In genomic region chrY:15455133-15455937, GRCh38 we compare ENCODE assay signal across 15 cellular contexts.
DNase-seq lines count a peak whose midpoint lies in the region; ATAC-seq and TF ChIP-seq lines count a peak whose summit lies in the region.
"Had no signal": no experiment of that assay in that cellular context is flagged by ENCODE, and none has a peak within 500 bp of the region (broad histone marks: within the 10 kb centered on the region; RNA-seq: fewer than 3 reads in every experiment).

No MANE protein-coding gene starts in this region.

- H3F3A ChIP-seq in GM23338 (replicated peaks; ENCODE audit: low read depth), result no peaks in the 10 kb centered on the region

- H3K36me3 ChIP-seq in uterus (no peaks in the 10 kb centered on the region), GM23338 (ENCODE audit: insufficient read depth) (no peaks in the 10 kb centered on the region)

- H3K4me2 ChIP-seq in GM23338, result no peak overlapping the region
- H3K4me2 ChIP-seq: smooth muscle cell had no signal

- H3K27ac Mint-ChIP-seq in activated CD4-positive, alpha-beta T cell treated with anti-CD3 and anti-CD28 coated beads for 36 hours, result no peak overlapping the region
- H3K27ac Mint-ChIP-seq in GM23338, result no peak overlapping the region
- H3K27ac Mint-ChIP-seq: brain had no signal

- TF ChIP-seq CTCF in choroid plexus epithelial cell (conservative IDR thresholded peaks at IDR 0.05; ENCODE audit: low read depth, low read length), result no peak
- no peak for TF ChIP-seq CTCF in uterus (IDR thresholded peaks at IDR 0.05)
- TF ChIP-seq CTCF in GM23338 (conservative IDR thresholded peaks at IDR 0.05; ENCODE audit: low read depth in 2 of 2), result no peak

- H3K9me3 ChIP-seq in uterus, result no peaks in the 10 kb centered on the region

- peaks cover 13% of the 10 kb centered on the region for H3K4me1 Mint-ChIP-seq in activated CD4-positive, alpha-beta T cell treated with anti-CD3 and anti-CD28 coated beads for 36 hours
- peaks cover 5% of the 10 kb centered on the region; the same call in 2 of the 3 replicates for H3K4me1 Mint-ChIP-seq in GM23338
- H3K4me1 Mint-ChIP-seq: brain, neural crest cell had no signal

- no peak for TF ChIP-seq POLR2A in uterus (IDR thresholded peaks at IDR 0.05)

- no peak for ATAC-seq in activated CD4-positive, alpha-beta T cell treated with anti-CD3 and anti-CD28 coated beads for 36 hours
- ATAC-seq in GM21515 (IDR thresholded peaks at IDR 0.05; ENCODE audit: unreplicated experiment), result peak; percentile 19
- ATAC-seq in GM23338, result no peak

- H3K9me3 Mint-ChIP-seq in activated CD4-positive, alpha-beta T cell treated with anti-CD3 and anti-CD28 coated beads for 36 hours (ENCODE audit: low read depth), result no peaks in the 10 kb centered on the region
- H3K9me3 Mint-ChIP-seq in GM23338, result peaks cover 9% of the 10 kb centered on the region; the same call in 2 of the 3 replicates
- H3K9me3 Mint-ChIP-seq: brain, neural crest cell had no signal

- peak overlapping the region in 1 of 21 experiments; percentile 18 for H3K27ac ChIP-seq in skin epidermis
- no peak overlapping the region for H3K27ac ChIP-seq in uterus
- H3K27ac ChIP-seq in GM23338 (ENCODE audit: low read depth), result no peak overlapping the region

- H3K79me2 ChIP-seq in GM23338 (replicated peaks; ENCODE audit: insufficient read depth), result no peaks in the 10 kb centered on the region

- CTCF ChIA-PET in activated CD4-positive, alpha-beta T cell treated with anti-CD3 and anti-CD28 coated beads for 36 hours (lab: Charles Lee), result no interaction called here

- intact Hi-C loops in activated CD4-positive, alpha-beta T cell treated with anti-CD3 and anti-CD28 coated beads for 36 hours (cut with DNase I, micrococcal nuclease), result loop anchor here (5.0 to 10.0 kb wide), 2 partner anchors 82 to 1111 kb away; no protein-coding TSS in a partner anchor
- intact Hi-C loops in uterus (cut with DNase I; ENCODE audit: low total_unique reads), result no loop called here

- no peaks in the 10 kb centered on the region for H3K9me2 ChIP-seq in GM23338 (ENCODE audit: insufficient read depth)

- H3K4me1 ChIP-seq in uterus (no peaks in the 10 kb centered on the region), GM23338 (ENCODE audit: insufficient read depth) (0 out of 2 replicates have a peak, but pooled peaks cover 3% of the 10 kb centered on the region)

- H3K27me3 Mint-ChIP-seq in activated CD4-positive, alpha-beta T cell treated with anti-CD3 and anti-CD28 coated beads for 36 hours, result peaks cover 2% of the 10 kb centered on the region
- H3K27me3 Mint-ChIP-seq in GM23338 (ENCODE audit: insufficient read depth, low read depth, poor library complexity), result no peaks in the 10 kb centered on the region
- H3K27me3 Mint-ChIP-seq: brain had no signal

- H3K4me3 ChIP-seq in choroid plexus epithelial cell (ENCODE audit: low read depth, low read length) (peak overlapping the region; percentile 28), skin epidermis (peak overlapping the region in 5 of 7 experiments; percentile 1 to 40 (median 28)), uterus (no peak overlapping the region), GM23338 (no peak overlapping the region)
- H3K4me3 ChIP-seq: smooth muscle cell had no signal

- no peaks in the 10 kb centered on the region for H3K36me3 Mint-ChIP-seq in activated CD4-positive, alpha-beta T cell treated with anti-CD3 and anti-CD28 coated beads for 36 hours (ENCODE audit: low read depth)
- peaks cover 11% of the 10 kb centered on the region; the same call in 2 of the 3 replicates for H3K36me3 Mint-ChIP-seq in GM23338 (ENCODE audit: low read depth)
- H3K36me3 Mint-ChIP-seq: brain had no signal

- POLR2A ChIA-PET in activated CD4-positive, alpha-beta T cell treated with anti-CD3 and anti-CD28 coated beads for 36 hours (lab: Charles Lee), result no interaction called here

- peak overlapping the region; percentile 69 for H3K4me3 Mint-ChIP-seq in activated CD4-positive, alpha-beta T cell treated with anti-CD3 and anti-CD28 coated beads for 36 hours
- H3K4me3 Mint-ChIP-seq in GM23338, result no peak overlapping the region
- H3K4me3 Mint-ChIP-seq: brain, neural crest cell had no signal

- H3K27me3 ChIP-seq in uterus (no peaks in the 10 kb centered on the region), GM23338 (ENCODE audit: insufficient read depth) (no peaks in the 10 kb centered on the region)

- H4K20me1 ChIP-seq in GM23338 (replicated peaks; ENCODE audit: insufficient read depth), result no peaks in the 10 kb centered on the region

- no peak for DNase-seq in activated CD4-positive, alpha-beta T cell treated with anti-CD3 and anti-CD28 coated beads for 36 hours
- no peak for DNase-seq in activated CD4-positive, alpha-beta T cell treated with anti-CD3 and anti-CD28 coated beads for 48 hours
- DNase-seq in choroid plexus epithelial cell (ENCODE audit: low read depth), result no peak
- no peak for DNase-seq in HCEC 1CT
- DNase-seq in uterus, result no peak
- no peak for DNase-seq in GM23338 (ENCODE audit: low spot score)
- DNase-seq: activated CD4-positive, CD25-positive, alpha-beta regulatory T cell treated with anti-CD3 and anti-CD28 coated beads, Interleukin-2, amount 50 U/mL, for 72 hours; Karpas-422; NCI-H2081 treated with DMSO at 0.1 percent for 48 hours; OCI-M1 had no signal

- H2AFZ ChIP-seq in GM23338, result no peak overlapping the region

TF ChIP-seq in GM23338, 12 proteins besides CTCF, POLR2A, EP300 and RAD21 (continues in another document):
- TF ChIP-seq EZH2 (IDR thresholded peaks at IDR 0.05; ENCODE audit: low read depth, unreplicated experiment), result no peak
- TF ChIP-seq, protein P1, sequence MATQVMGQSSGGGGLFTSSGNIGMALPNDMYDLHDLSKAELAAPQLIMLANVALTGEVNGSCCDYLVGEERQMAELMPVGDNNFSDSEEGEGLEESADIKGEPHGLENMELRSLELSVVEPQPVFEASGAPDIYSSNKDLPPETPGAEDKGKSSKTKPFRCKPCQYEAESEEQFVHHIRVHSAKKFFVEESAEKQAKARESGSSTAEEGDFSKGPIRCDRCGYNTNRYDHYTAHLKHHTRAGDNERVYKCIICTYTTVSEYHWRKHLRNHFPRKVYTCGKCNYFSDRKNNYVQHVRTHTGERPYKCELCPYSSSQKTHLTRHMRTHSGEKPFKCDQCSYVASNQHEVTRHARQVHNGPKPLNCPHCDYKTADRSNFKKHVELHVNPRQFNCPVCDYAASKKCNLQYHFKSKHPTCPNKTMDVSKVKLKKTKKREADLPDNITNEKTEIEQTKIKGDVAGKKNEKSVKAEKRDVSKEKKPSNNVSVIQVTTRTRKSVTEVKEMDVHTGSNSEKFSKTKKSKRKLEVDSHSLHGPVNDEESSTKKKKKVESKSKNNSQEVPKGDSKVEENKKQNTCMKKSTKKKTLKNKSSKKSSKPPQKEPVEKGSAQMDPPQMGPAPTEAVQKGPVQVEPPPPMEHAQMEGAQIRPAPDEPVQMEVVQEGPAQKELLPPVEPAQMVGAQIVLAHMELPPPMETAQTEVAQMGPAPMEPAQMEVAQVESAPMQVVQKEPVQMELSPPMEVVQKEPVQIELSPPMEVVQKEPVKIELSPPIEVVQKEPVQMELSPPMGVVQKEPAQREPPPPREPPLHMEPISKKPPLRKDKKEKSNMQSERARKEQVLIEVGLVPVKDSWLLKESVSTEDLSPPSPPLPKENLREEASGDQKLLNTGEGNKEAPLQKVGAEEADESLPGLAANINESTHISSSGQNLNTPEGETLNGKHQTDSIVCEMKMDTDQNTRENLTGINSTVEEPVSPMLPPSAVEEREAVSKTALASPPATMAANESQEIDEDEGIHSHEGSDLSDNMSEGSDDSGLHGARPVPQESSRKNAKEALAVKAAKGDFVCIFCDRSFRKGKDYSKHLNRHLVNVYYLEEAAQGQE (IDR thresholded peaks at IDR 0.05; ENCODE audit: unreplicated experiment), result no peak

Comparison
In these comparisons a context has a peak if more than half of its experiments do, and no peak if none do; other contexts are left out.
1. H3K4me3 ChIP-seq: peak in choroid plexus epithelial cell (single experiment) and skin epidermis (5 of 7); none in uterus (0 of 2) and GM23338 (single experiment).